Comparison of ENCODE assay signal across 22 cellular contexts in genomic region chr10:3062502-3063186, GRCh38.
"Had no signal": no experiment of that assay in that cellular context is flagged by ENCODE, and none has a peak within 500 bp of the region (broad histone marks: within the 10 kb centered on the region; RNA-seq: fewer than 3 reads in every experiment).

No MANE protein-coding gene starts in this region.

- H3K9me3 ChIP-seq: lower lobe of right lung, neutrophil, pancreas, right atrium auricular region, spleen, thoracic aorta, tibial nerve, upper lobe of right lung, uterus had no signal

- H3K36me3 ChIP-seq: lower lobe of right lung, neutrophil, pancreas, right atrium auricular region, spleen, thoracic aorta, tibial nerve, upper lobe of right lung, uterus had no signal

- H3K4me1 ChIP-seq: pancreas, upper lobe of right lung, uterus had no signal

- DNase-seq: dermis blood vessel endothelial cell; hypothalamus; immature natural killer cell; islet precursor cell; kidney glomerular epithelial cell; left colon; left ventricle myocardium superior; lower lobe of right lung; natural killer cell; pancreas; spleen; stimulated activated CD4-positive, alpha-beta T cell treated with anti-CD3 and anti-CD28 coated beads, Interleukin-4, amount 100 ng/mL, for 4 hours; stimulated activated naive B cell treated with anti-CD40 and anti-IgM and Interleukin-4, amounts not matched to agents 10 μg/mL and 1 μg/mL and 100 μg/mL, for 72 hours; upper lobe of right lung; uterus had no signal

- H3K27me3 ChIP-seq: pancreas, right atrium auricular region, upper lobe of right lung, uterus had no signal

- ATAC-seq: left colon; left ventricle myocardium superior; lower lobe of right lung; natural killer cell; pancreas; stimulated activated naive B cell treated with anti-CD40 and anti-IgM and Interleukin-4, amounts not matched to agents 10 μg/mL and 1 μg/mL and 100 μg/mL, for 72 hours; upper lobe of right lung had no signal

- H3K4me3 ChIP-seq: coronary artery, lower lobe of right lung, pancreas, right atrium auricular region, skin epidermis, spleen, thoracic aorta, tibial nerve, upper lobe of right lung, uterus had no signal

- H3K27ac ChIP-seq: coronary artery, lower lobe of right lung, neutrophil, pancreas, right atrium auricular region, skin epidermis, spleen, thoracic aorta, tibial nerve, upper lobe of right lung, uterus had no signal

- FAIRE-seq: frontal cortex, pancreas had no signal
